12 cellular contexts compared by ENCODE assay signal in genomic region chr20:21322921-21323321, GRCh38. TPM values are rescaled to one million over a fixed set of nuclear protein-coding genes. Genes with fewer than 3 reads are reported as not detected.
DNase-seq lines count a peak whose midpoint lies in the region; ATAC-seq, FAIRE-seq and TF ChIP-seq lines count a peak whose summit lies in the region.
"Had no signal": no experiment of that assay in that cellular context is flagged by ENCODE, and none has a peak within 500 bp of the region (broad histone marks: within the 10 kb centered on the region; RNA-seq: fewer than 3 reads in every experiment).

No MANE protein-coding gene starts in this region.

- no peak for FAIRE-seq in H1 (lab: Jason Lieb, UNC)
- FAIRE-seq: small intestine had no signal

- H3K4ac ChIP-seq in H1 (replicated peaks; ENCODE audit: insufficient read length, low read depth, low read length): no peak overlapping the region

- no peak overlapping the region for H3K56ac ChIP-seq in H1 (replicated peaks; ENCODE audit: insufficient read length, low read depth, low read length)

- H3K27ac ChIP-seq in H1 (ENCODE audit: low read depth, low read length) (no peak overlapping the region), gastrocnemius medialis (peak overlapping the region in 3 of 4 donors; percentile 2 to 24 (median 21))
- H3K27ac ChIP-seq: VCaP had no signal

- no peak overlapping the region for H3K18ac ChIP-seq in H1 (ENCODE audit: extremely low read depth, low read length)

- H3K4me2 ChIP-seq in H1 (ENCODE audit: insufficient read depth in 1 of 2, low read depth in 2 of 2, low read length in 2 of 2): no peak overlapping the region; a peak in 1 of 4 replicates

- TF ChIP-seq POLR2A in H1 (IDR thresholded peaks at IDR 0.05; ENCODE audit: control extremely low read depth in 1 of 2, low read depth in 2 of 2, low read length in 2 of 2) (no peak), gastrocnemius medialis (IDR thresholded peaks at IDR 0.05) (no peak)

- H3K9me3 Mint-ChIP-seq in activated CD4-positive, alpha-beta T cell treated with anti-CD3 and anti-CD28 coated beads, Interleukin-2, amount 10 ng/mL, durations not matched to agents 24 days and 14 days: peaks cover 20% of the 10 kb centered on the region
- H3K9me3 Mint-ChIP-seq: type B pancreatic cell had no signal

- H4K8ac ChIP-seq in H1 (ENCODE audit: extremely low read depth, insufficient read depth, low read length): no peak overlapping the region

- POLR2A ChIA-PET in H1 (lab: Charles Lee; ENCODE audit: partially characterized antibody): interaction anchor here (1.5 to 2.7 kb wide), 4 partner anchors 10 to 19 kb away, joined by 4 to 17 read pairs (median 10); partner anchors contain the start of gene XRN2

- H3K4me1 ChIP-seq in H1 (replicated peaks in 1 of 4; ENCODE audit: control insufficient read depth in 3 of 4, insufficient read depth in 4 of 4, low read length in 3 of 4) (peaks cover 1 to 10% (median 7%) of the 10 kb centered on the region in 4 experiments; a peak in 5 of 7 replicates), gastrocnemius medialis (peaks cover 21 to 46% of the 10 kb centered on the region in 2 donors)

- H3K79me1 ChIP-seq in H1 (ENCODE audit: low read depth, low read length): peaks cover 8% of the 10 kb centered on the region; the same call in 1 of the 2 replicates

- H3K9ac ChIP-seq in H1 (replicated peaks in 1 of 4; ENCODE audit: extremely low read depth in 1 of 4, low read depth in 3 of 4, low read length in 3 of 4): no peak overlapping the region

- H3K4me1 Mint-ChIP-seq in activated CD4-positive, alpha-beta T cell treated with anti-CD3 and anti-CD28 coated beads, Interleukin-2, amount 10 ng/mL, durations not matched to agents 24 days and 14 days: peaks cover 43% of the 10 kb centered on the region

- TF ChIP-seq RAD21 in H1 (IDR thresholded peaks at IDR 0.05 in 1 of 2, conservative IDR thresholded peaks at IDR 0.05 in 1 of 2; ENCODE audit: low read depth in 2 of 2, low read length in 2 of 2): no peak

- H2AK5ac ChIP-seq in H1 (ENCODE audit: low read depth, low read length): no peak overlapping the region

- peaks cover 48 to 100% of the 10 kb centered on the region in 2 experiments for H3K79me2 ChIP-seq in H1 (ENCODE audit: control insufficient read depth in 1 of 2, insufficient read depth in 2 of 2, low read length in 2 of 2)

- H4K91ac ChIP-seq in H1 (replicated peaks; ENCODE audit: insufficient read length, low read length): no peak overlapping the region

- DNase-seq in activated CD4-positive, alpha-beta T cell treated with anti-CD3 and anti-CD28 coated beads, Interleukin-2, amount 10 ng/mL, durations not matched to agents 24 days and 14 days: peak; percentile 54
- DNase-seq in activated CD4-positive, alpha-beta T cell treated with anti-CD3 and anti-CD28 coated beads for 48 hours: no peak
- peak; percentile 62 for DNase-seq in SW480 (ENCODE audit: low spot score)
- DNase-seq in H1 (ENCODE audit: low read depth in 1 of 2, low spot score in 2 of 2): no peak
- no peak for DNase-seq in gastrocnemius medialis
- no peak for DNase-seq in DMS79 (lab: John Stamatoyannopoulos, UW)

- in situ Hi-C loops in gastrocnemius medialis (cut with MboI; ENCODE audit: low sequenced_read_pairs in 4 of 4): no loop called here

- no peak overlapping the region for H2BK15ac ChIP-seq in H1 (ENCODE audit: low read length)

- H3K4me3 Mint-ChIP-seq in activated CD4-positive, alpha-beta T cell treated with anti-CD3 and anti-CD28 coated beads, Interleukin-2, amount 10 ng/mL, durations not matched to agents 24 days and 14 days: no peak overlapping the region
- H3K4me3 Mint-ChIP-seq: type B pancreatic cell had no signal

- peak overlapping the region; percentile 6 for H3K23ac ChIP-seq in H1 (ENCODE audit: insufficient read length)

- H2BK20ac ChIP-seq in H1 (ENCODE audit: low read length): no peak overlapping the region

- no peak for TF ChIP-seq EP300 in H1 (IDR thresholded peaks at IDR 0.05; ENCODE audit: borderline replicate concordance in 1 of 2, low read depth in 2 of 2, low read length in 2 of 2)

- ATAC-seq in gastrocnemius medialis (no peak), HG02938 (IDR thresholded peaks at IDR 0.05; ENCODE audit: unreplicated experiment) (no peak), HG03342 (IDR thresholded peaks at IDR 0.05; ENCODE audit: unreplicated experiment) (no peak)

- H3K4me3 ChIP-seq in H1 (ENCODE audit: extremely low read depth in 1 of 4, insufficient read depth in 2 of 4, low read depth in 3 of 4, low read length in 4 of 4) (no peak overlapping the region), gastrocnemius medialis (no peak overlapping the region)

- TF ChIP-seq CTCF in H1 (IDR thresholded peaks at IDR 0.05; ENCODE audit: control extremely low read depth in 1 of 3, insufficient read depth in 1 of 3, low read depth in 1 of 3, low read length in 3 of 3): no peak
- no peak for TF ChIP-seq CTCF in gastrocnemius medialis (IDR thresholded peaks at IDR 0.05 in 4 of 5, conservative IDR thresholded peaks at IDR 0.05 in 1 of 5)

- H3K36me3 ChIP-seq in H1 (ENCODE audit: control insufficient read depth in 2 of 4, insufficient read depth in 4 of 4, low read length in 3 of 4) (no peaks in the 10 kb centered on the region), gastrocnemius medialis (no peaks in the 10 kb centered on the region)

- no peak overlapping the region for H2AFZ ChIP-seq in H1 (ENCODE audit: low read length)

- H2BK120ac ChIP-seq in H1 (replicated peaks; ENCODE audit: low read depth, low read length): no peak overlapping the region

- peaks cover 26 to 27% of the 10 kb centered on the region in 2 experiments for H4K20me1 ChIP-seq in H1 (replicated peaks in 1 of 2; ENCODE audit: control insufficient read depth in 1 of 2, insufficient read depth in 2 of 2, low read length in 2 of 2)

- no peaks in the 10 kb centered on the region for H3K27me3 ChIP-seq in H1 (replicated peaks in 1 of 4; ENCODE audit: control insufficient read depth in 3 of 4, extremely low read depth in 1 of 4, insufficient read depth in 3 of 4, low read length in 3 of 4)
- no peaks in the 10 kb centered on the region for H3K27me3 ChIP-seq in gastrocnemius medialis

- no peak overlapping the region for H2BK5ac ChIP-seq in H1 (ENCODE audit: low read depth, low read length)

- H3K23me2 ChIP-seq in H1 (ENCODE audit: low read depth, low read length): no peaks in the 10 kb centered on the region

- CTCF ChIA-PET in H1 (lab: Charles Lee; ENCODE audit: partially characterized antibody): interaction anchor here (0.5 to 1.0 kb wide), 6 partner anchors 13 to 195 kb away, joined by 3 to 5 read pairs (median 3); no protein-coding TSS in a partner anchor

- H3K27ac Mint-ChIP-seq in activated CD4-positive, alpha-beta T cell treated with anti-CD3 and anti-CD28 coated beads, Interleukin-2, amount 10 ng/mL, durations not matched to agents 24 days and 14 days: peak overlapping the region; percentile 27
- H3K27ac Mint-ChIP-seq: activated T-helper 2 cell treated with anti-CD3 and anti-CD28 coated beads, Interferon-gamma antibody, Interleukin-2, Interleukin-4, amounts not matched to agents 10 μg/mL and 5 μg/mL and 100 μg/mL, durations not matched to agents 14 hours and 24 hours and 36 hours; type B pancreatic cell had no signal

- no peak overlapping the region for H2BK12ac ChIP-seq in H1 (ENCODE audit: low read depth, low read length)

- no peaks in the 10 kb centered on the region for H3K27me3 Mint-ChIP-seq in activated CD4-positive, alpha-beta T cell treated with anti-CD3 and anti-CD28 coated beads, Interleukin-2, amount 10 ng/mL, durations not matched to agents 24 days and 14 days
- H3K27me3 Mint-ChIP-seq: type B pancreatic cell had no signal

- WGBS in H1 (ENCODE audit: extremely low coverage in 1 of 2, insufficient coverage in 1 of 2, insufficient read length in 1 of 2, insufficient replicate concordance in 2 of 2, low coverage in 1 of 2, low lambda C conversion rate in 2 of 2, missing lambda C conversion rate in 1 of 2), 2 experiments: 91% methylated on average over 3 of the region's 3 CpGs; no CpG with 5 or more reads in 1 of the 2 experiments

- intact Hi-C loops in activated CD4-positive, alpha-beta T cell treated with anti-CD3 and anti-CD28 coated beads, Interleukin-2, amount 10 ng/mL, durations not matched to agents 24 days and 14 days (cut with micrococcal nuclease): no loop called here
- intact Hi-C loops in gastrocnemius medialis (cut with DNase I; ENCODE audit: low total_unique reads): loop anchor here (5.0 kb wide), 1 partner anchor 86 kb away; no protein-coding TSS in a partner anchor

- H3K36me3 Mint-ChIP-seq in activated CD4-positive, alpha-beta T cell treated with anti-CD3 and anti-CD28 coated beads, Interleukin-2, amount 10 ng/mL, durations not matched to agents 24 days and 14 days (ENCODE audit: low read depth): peaks cover 45% of the 10 kb centered on the region

- H3K14ac ChIP-seq in H1 (ENCODE audit: insufficient read length): no peak overlapping the region

- H4K5ac ChIP-seq in H1 (ENCODE audit: insufficient read length, low read depth, low read length): no peak overlapping the region

- no peaks in the 10 kb centered on the region; a peak in 1 of 4 replicates for H3K9me3 ChIP-seq in H1 (ENCODE audit: insufficient read depth in 2 of 2, low read depth in 1 of 2, low read length in 1 of 2)
- H3K9me3 ChIP-seq in gastrocnemius medialis: no peaks in the 10 kb centered on the region

TF ChIP-seq in H1, 55 proteins besides CTCF, POLR2A, EP300 and RAD21 (continues in another document):
- no peak for TF ChIP-seq ATF3 (IDR thresholded peaks at IDR 0.05; ENCODE audit: insufficient read depth, low read depth, low read length)
- no peak for TF ChIP-seq SIX5 (IDR thresholded peaks at IDR 0.05; ENCODE audit: low read depth, low read length)
- TF ChIP-seq MAFK (IDR thresholded peaks at IDR 0.05; ENCODE audit: low read depth, low read length): no peak
- TF ChIP-seq MAX (IDR thresholded peaks at IDR 0.05): no peak

RNA-seq across cellular contexts. Expression of gene XRN2, which starts 19.8 kb away (rescaled TPM):
- 92.0 and 97.0 TPM in 2 replicates for total RNA-seq in activated CD4-positive, alpha-beta T cell treated with anti-CD3 and anti-CD28 coated beads, Interleukin-2, amount 10 ng/mL, durations not matched to agents 24 days and 14 days
- total RNA-seq in H1 (2021; fragmentation: NEBNext Ultra II Directional; extraction: Animal tissue kit (Norgen Biotek cat#: 25700)): 136 and 139 TPM in 2 replicates
- polyA plus RNA-seq in H1 (2011; rRNA removed): 38.0 and 60.3 TPM in 2 replicates
- 81.4 TPM for polyA plus RNA-seq in H1 (2011; cell fraction: cytosol; rRNA removed)
- 62.1 TPM for polyA plus RNA-seq in H1 (2011; cell fraction: nucleus; rRNA removed)
- polyA plus RNA-seq in H1 (2012, experiment 1 of 2): 82.5 to 129 TPM (median 99.5 TPM) in 4 replicates
- 12.7 TPM for polyA plus RNA-seq in H1 (2012, experiment 2 of 2)
- 99.4 TPM for polyA plus RNA-seq in H1 (2013, experiment 1 of 2)
- 96.9 TPM for polyA plus RNA-seq in H1 (2013, experiment 2 of 2)
- polyA minus RNA-seq in H1 (2011; rRNA and poly(A)+ RNA removed): 80.5 and 106 TPM in 2 replicates
- 67.3 TPM for polyA minus RNA-seq in H1 (2011; cell fraction: cytosol; rRNA and poly(A)+ RNA removed)
- 60.1 TPM for polyA minus RNA-seq in H1 (2011; cell fraction: nucleus; rRNA and poly(A)+ RNA removed)
- 10 to 100 TPM; 42.0 to 68.4 (median 52.3) TPM for total RNA-seq in gastrocnemius medialis

Comparison
In these comparisons a context has a peak if more than half of its experiments do, and no peak if none do; other contexts are left out.
1. DNase-seq: peak in activated CD4-positive, alpha-beta T cell treated with anti-CD3 and anti-CD28 coated beads, Interleukin-2, amount 10 ng/mL, durations not matched to agents 24 days and 14 days (single experiment) and SW480 (single experiment); none in activated CD4-positive, alpha-beta T cell treated with anti-CD3 and anti-CD28 coated beads for 48 hours (single experiment), H1 (0 of 2), gastrocnemius medialis (0 of 2) and DMS79 (single experiment).